In the genomic region with DNA sequence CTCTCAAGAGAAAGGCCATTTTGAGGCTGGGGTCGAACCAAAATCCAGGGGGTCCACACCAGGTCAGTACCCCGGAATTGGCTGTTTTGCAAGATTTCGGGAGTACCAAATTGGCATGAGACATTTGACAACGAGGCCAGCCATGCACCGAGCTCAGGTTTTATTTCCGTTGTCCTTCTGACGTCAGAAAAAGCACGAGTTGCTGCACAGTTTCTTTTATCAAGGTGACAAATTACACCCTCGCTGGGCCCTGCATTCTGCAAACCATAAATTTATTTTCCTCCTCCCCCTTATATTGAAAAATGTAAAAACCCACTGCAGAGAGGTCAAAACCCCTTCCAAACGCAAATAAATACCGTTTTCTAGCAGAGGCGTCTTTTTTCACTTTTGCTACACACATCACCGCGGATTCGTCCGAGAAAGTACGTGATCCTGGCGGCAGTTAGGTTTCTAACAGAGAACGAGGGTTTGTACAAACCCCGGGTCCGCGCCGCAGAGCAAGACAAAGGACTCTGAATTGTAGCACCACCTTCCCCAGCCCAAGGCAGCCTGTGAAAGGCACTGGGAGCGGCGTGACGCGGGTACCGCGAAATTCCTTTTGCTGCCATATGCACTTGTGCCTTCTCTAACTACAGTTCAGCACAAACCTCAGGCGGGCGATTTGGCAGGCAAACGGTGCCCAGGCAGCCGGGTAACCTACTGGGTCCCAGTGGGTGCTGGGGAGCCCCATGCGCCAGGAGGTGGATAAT, we compare ENCODE assay signal across 8 cellular contexts. TPM values are rescaled to one million over a fixed set of nuclear protein-coding genes. Genes with fewer than 3 reads are reported as not detected.
DNase-seq lines count a peak whose midpoint lies in the region; ATAC-seq and TF ChIP-seq lines count a peak whose summit lies in the region.

No MANE protein-coding gene starts in this region.

- peak overlapping the region; percentile 99 for H2AFZ ChIP-seq in neuron (ENCODE audit: low read depth, low read length)

- no peaks in the 10 kb centered on the region for H3K27me3 ChIP-seq in NT2/D1 (ENCODE audit: insufficient read depth, insufficient read length)
- H3K27me3 ChIP-seq in foreskin keratinocyte = no peaks in the 10 kb centered on the region
- H3K27me3 ChIP-seq in neuron (ENCODE audit: insufficient read depth, low read length) = peaks cover 15% of the 10 kb centered on the region

- H3K36me3 ChIP-seq in NT2/D1 (ENCODE audit: insufficient read depth, insufficient read length, low read length) = peaks cover 5% of the 10 kb centered on the region
- no peaks in the 10 kb centered on the region for H3K36me3 ChIP-seq in neuron (ENCODE audit: insufficient read depth, low read length)

- no peak for TF ChIP-seq CTCF in foreskin keratinocyte (conservative IDR thresholded peaks at IDR 0.05)

- peak overlapping the region; percentile 91 for H3K4me3 ChIP-seq in NT2/D1 (ENCODE audit: insufficient read length, low read depth)
- peak overlapping the region; percentile 52 for H3K4me3 ChIP-seq in neuron (ENCODE audit: low read length)

- H3K9me3 ChIP-seq in NT2/D1 (ENCODE audit: insufficient read depth, low read length) = no peaks in the 10 kb centered on the region
- no peaks in the 10 kb centered on the region for H3K9me3 ChIP-seq in neuron (ENCODE audit: low read length)

- H3K27ac ChIP-seq in foreskin keratinocyte (peak overlapping the region; percentile 88), substantia nigra (ENCODE audit: low read depth, low read length, poor library complexity, severe bottlenecking) (peak overlapping the region; percentile 55)

- ATAC-seq in activated CD4-positive, CD25-positive, alpha-beta regulatory T cell treated with anti-CD3 and anti-CD28 coated beads, Interleukin-2, amount 50 U/mL, for 24 hours = no peak
- ATAC-seq in foreskin keratinocyte (peak; percentile 13), HG03139 (IDR thresholded peaks at IDR 0.05; ENCODE audit: unreplicated experiment) (no peak)

- H3K4me1 ChIP-seq in NT2/D1 (ENCODE audit: insufficient read depth, insufficient read length) (peaks cover 3% of the 10 kb centered on the region), foreskin keratinocyte (peaks cover 53% of the 10 kb centered on the region), neuron (ENCODE audit: insufficient read depth, low read length) (peaks cover 9% of the 10 kb centered on the region)

- peak; percentile 39 for DNase-seq in activated CD4-positive, CD25-positive, alpha-beta regulatory T cell treated with anti-CD3 and anti-CD28 coated beads, Interleukin-2, amount 50 U/mL, for 16 hours (ENCODE audit: low read depth, low spot score)
- DNase-seq in NT2/D1 (ENCODE audit: low read depth, low spot score) = no peak
- peak; percentile 35 for DNase-seq in activated T-helper 9 cell treated with anti-CD3 and anti-CD28 coated beads, Interleukin-2, amount 50 U/mL, for 16 hours (ENCODE audit: low read depth)
- DNase-seq in foreskin keratinocyte = peak in 1 of 2 donors; percentile 39
- peak in 36 of 49 donors; percentile 4 to 62 (median 24) for DNase-seq in substantia nigra (lab: John Stamatoyannopoulos, UW)

- H3K9ac ChIP-seq in NT2/D1 (ENCODE audit: insufficient read length, low read depth) = peak overlapping the region; percentile 87

RNA-seq across cellular contexts. Expression of a gene that starts 1.8 kb away (rescaled TPM):
- total RNA-seq in foreskin keratinocyte = 147 and 182 TPM in 2 replicates
- 28.5 and 28.8 TPM in 2 replicates for polyA plus RNA-seq in foreskin keratinocyte
